Comparison of ENCODE assay signal across 18 cellular contexts in the genomic region with DNA sequence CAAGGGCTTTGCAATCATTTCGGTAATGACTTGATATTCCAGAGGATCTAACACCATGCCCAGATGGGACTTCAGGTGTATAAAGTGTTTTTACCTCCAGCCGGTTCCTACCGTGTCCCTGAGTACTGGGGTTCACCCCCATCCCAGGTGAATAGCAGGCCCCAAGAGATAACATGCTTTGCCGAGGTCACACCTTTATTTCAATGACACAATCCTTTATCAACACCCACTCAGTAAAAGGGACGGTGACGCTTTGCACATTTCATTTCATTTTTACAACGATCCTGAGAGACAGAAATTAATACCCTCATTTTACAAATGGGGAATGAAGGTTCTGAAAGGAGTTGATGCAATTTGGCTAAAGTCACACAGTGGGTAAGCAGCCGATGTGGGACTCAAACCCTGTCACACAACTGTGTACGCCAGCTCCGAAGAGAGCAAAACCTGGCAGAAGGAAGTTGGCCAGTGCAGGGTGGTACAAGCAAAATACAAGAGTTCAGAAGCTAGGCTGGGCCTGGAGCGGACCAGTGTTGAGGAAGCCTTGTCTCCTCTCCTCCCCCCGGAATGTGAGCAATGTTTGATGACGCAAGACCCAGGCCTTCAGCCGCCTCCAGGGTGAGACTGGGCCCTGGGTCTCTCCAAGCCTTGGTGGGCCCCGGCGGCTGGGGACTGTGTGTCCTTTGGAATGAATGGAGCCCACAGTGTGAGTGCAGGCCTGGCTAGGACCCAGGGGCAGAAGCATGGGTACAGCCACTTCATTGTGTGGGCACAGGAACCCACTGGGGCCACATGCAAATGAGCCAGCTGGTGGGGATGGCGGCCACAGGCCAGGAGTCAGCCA.
A peak's percentile ranks its signal among the peaks of the same experiment; 100 is the strongest.
DNase-seq lines count a peak whose midpoint lies in the region.
"Had no signal": no experiment of that assay in that cellular context is flagged by ENCODE, and none has a peak within 500 bp of the region (broad histone marks: within the 10 kb centered on the region; RNA-seq: fewer than 3 reads in every experiment).

No MANE protein-coding gene starts in this region.

- DNase-seq in ELF-1 (ENCODE audit: low read depth, low spot score): peak; percentile 87
- peak in 55 of 56 donors; percentile 26 to 95 (median 82) for DNase-seq in amygdala (lab: John Stamatoyannopoulos, UW)
- peak in 49 of 51 donors; percentile 8 to 95 (median 77) for DNase-seq in hypothalamus (lab: John Stamatoyannopoulos, UW)
- DNase-seq in occipital lobe (lab: John Stamatoyannopoulos, UW): peak; percentile 83
- no peak for DNase-seq in OCI-M2 (lab: John Stamatoyannopoulos, UW; ENCODE audit: unreplicated experiment)
- DNase-seq in NOMO-1 treated with dmso at 0.1 percent for 144 hours (lab: John Stamatoyannopoulos, UW; ENCODE audit: unreplicated experiment): no peak
- no peak for DNase-seq in stimulated activated CD4-positive, alpha-beta T cell treated with anti-CD3 and anti-CD28 coated beads, Interleukin-4, amount 100 ng/mL, for 1 hour
- DNase-seq in NCI-H446 treated with DMSO at 0.1 percent for 48 hours (lab: John Stamatoyannopoulos, UW): no peak
- DNase-seq: activated CD4-positive, CD25-positive, alpha-beta regulatory T cell treated with anti-CD3 and anti-CD28 coated beads, Interleukin-2, amount 50 U/mL, for 72 hours; activated naive CD4-positive, alpha-beta T cell treated with Interleukin-2 at 50 U/mL for 16 hours; Calu3; gastrocnemius medialis; Kasumi-1; naive B cell; NCI-H1930; Peyer's patch; stimulated activated CD4-positive, alpha-beta T cell treated with anti-CD3 and anti-CD28 coated beads, Interleukin-4, amount 100 ng/mL, for 24 hours; T-helper 1 cell had no signal

Comparison
In these comparisons a context has a peak if more than half of its experiments do, and no peak if none do; other contexts are left out.
1. DNase-seq: peak in ELF-1 (single experiment), amygdala (55 of 56), hypothalamus (49 of 51) and occipital lobe (single experiment); none in OCI-M2 (single experiment), NOMO-1 treated with dmso at 0.1 percent for 144 hours (single experiment), stimulated activated CD4-positive, alpha-beta T cell treated with anti-CD3 and anti-CD28 coated beads, Interleukin-4, amount 100 ng/mL, for 1 hour (single experiment) and NCI-H446 treated with DMSO at 0.1 percent for 48 hours (single experiment).